ENCODE assay signal across 21 cellular contexts in the genomic region with DNA sequence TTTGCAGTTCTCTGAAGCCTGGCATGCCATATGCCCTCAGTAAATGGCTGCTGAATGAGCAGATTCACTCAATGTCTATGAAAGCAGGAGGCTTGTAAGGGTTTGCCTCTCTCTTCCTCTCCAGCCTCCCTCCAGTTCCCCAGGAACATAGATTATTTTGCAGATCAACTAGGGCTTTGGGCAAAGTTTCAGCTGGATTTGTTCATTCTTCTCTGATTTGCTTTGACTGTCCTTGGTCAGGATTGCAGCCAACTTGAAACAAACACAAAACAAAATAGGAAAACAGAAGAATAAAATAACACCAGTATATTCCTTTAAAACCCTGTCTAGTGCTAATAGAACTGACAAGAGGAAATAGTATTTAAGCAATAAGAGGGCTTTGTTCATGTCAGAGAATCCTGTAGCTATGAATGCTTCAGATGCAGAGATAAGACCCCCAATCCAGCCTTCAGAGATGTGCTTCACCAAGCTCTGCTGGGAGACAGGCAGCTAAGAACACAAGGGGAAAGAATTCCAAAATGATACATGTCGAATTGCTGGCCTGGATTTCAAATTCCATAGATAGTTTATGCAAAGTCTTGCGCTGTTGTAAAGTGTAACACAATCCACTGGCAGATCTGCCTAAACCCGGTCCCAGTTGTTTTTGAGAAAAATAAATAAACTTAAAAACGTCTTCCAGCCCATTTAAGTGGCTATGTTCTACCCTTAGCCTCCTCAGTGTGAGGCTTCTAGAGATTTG.
A peak's percentile ranks its signal among the peaks of the same experiment; 100 is the strongest.
DNase-seq lines count a peak whose midpoint lies in the region; ATAC-seq and TF ChIP-seq lines count a peak whose summit lies in the region.
"Had no signal": no experiment of that assay in that cellular context is flagged by ENCODE, and none has a peak within 500 bp of the region (broad histone marks: within the 10 kb centered on the region; RNA-seq: fewer than 3 reads in every experiment).

No MANE protein-coding gene starts in this region.

- no peaks in the 10 kb centered on the region for H3K9me3 ChIP-seq in osteoblast (ENCODE audit: low read depth, low read length)
- H3K9me3 ChIP-seq: body of pancreas, mucosa of descending colon, thoracic aorta had no signal

- DNase-seq in BJ (ENCODE audit: low read depth): peak; percentile 18
- peak; percentile 90 for DNase-seq in fibroblast of peridontal ligament (ENCODE audit: extremely low read depth)
- peak; percentile 41 for DNase-seq in osteoblast (ENCODE audit: insufficient read length, low spot score, missing footprints)
- DNase-seq in NCI-H446 (lab: John Stamatoyannopoulos, UW): no peak
- DNase-seq: activated CD8-positive, alpha-beta T cell treated with anti-CD3 and anti-CD28 coated beads for 36 hours; activated naive CD4-positive, alpha-beta T cell treated with Interleukin-2 at 50 U/mL for 16 hours; activated T-cell treated with anti-CD3 and anti-CD28 coated beads, Interleukin-2, amount 50 U/mL, for 1 hour; AML-193; body of pancreas; DND-41; mucosa of descending colon; NCI-H1105; NCI-H82; nucleus accumbens; OCI-M1; SHP77 treated with DMSO at 0.1 percent for 48 hours had no signal

- H3K27me3 ChIP-seq in BJ (ENCODE audit: control insufficient read depth, insufficient read depth, low read length) (no peaks in the 10 kb centered on the region), osteoblast (ENCODE audit: insufficient read depth, low read length) (no peaks in the 10 kb centered on the region)
- H3K27me3 ChIP-seq: body of pancreas had no signal

- no peak overlapping the region for H3K4me3 ChIP-seq in BJ (ENCODE audit: low read depth, low read length)
- H3K4me3 ChIP-seq in osteoblast (ENCODE audit: insufficient read depth, low read length): no peak overlapping the region
- H3K4me3 ChIP-seq: body of pancreas, mucosa of descending colon, thoracic aorta had no signal

- peaks cover 3% of the 10 kb centered on the region for H4K20me1 ChIP-seq in osteoblast (ENCODE audit: insufficient read depth, low read length)

- no peak for TF ChIP-seq CTCF in BJ (IDR thresholded peaks at IDR 0.05; ENCODE audit: insufficient read depth, low read depth, low read length)
- TF ChIP-seq CTCF in osteoblast (IDR thresholded peaks at IDR 0.05; ENCODE audit: extremely low read depth, low read depth, low read length): no peak

- peak overlapping the region; percentile 12 for H2AFZ ChIP-seq in osteoblast (ENCODE audit: low read length)

- no peaks in the 10 kb centered on the region for H3K79me2 ChIP-seq in osteoblast (ENCODE audit: insufficient read depth, low read length)

- H3K27ac ChIP-seq in osteoblast (ENCODE audit: low read depth, low read length): no peak overlapping the region
- H3K27ac ChIP-seq: body of pancreas, thoracic aorta had no signal

- H3K36me3 ChIP-seq in BJ (ENCODE audit: control insufficient read depth, insufficient read depth, low read length) (peaks cover 6% of the 10 kb centered on the region), osteoblast (ENCODE audit: insufficient read depth, low read length) (no peaks in the 10 kb centered on the region)
- H3K36me3 ChIP-seq: thoracic aorta had no signal

- CTCF ChIA-PET in BJ (lab: Yijun Ruan, JAX): interaction anchor here (0.7 to 1.5 kb wide), 2 partner anchors 8 to 247 kb away, joined by 3 read pairs; no protein-coding TSS in a partner anchor

- peak overlapping the region; percentile 10 for H3K4me2 ChIP-seq in osteoblast (ENCODE audit: insufficient read depth, low read length)

- ATAC-seq in SK-N-SH treated with all-trans-retinoic acid at 6 μM for 48 hours (peak; percentile 85), HG02678 (IDR thresholded peaks at IDR 0.05; ENCODE audit: unreplicated experiment) (no peak), GM19351 (IDR thresholded peaks at IDR 0.05; ENCODE audit: unreplicated experiment) (no peak), GM19328 (IDR thresholded peaks at IDR 0.05; ENCODE audit: unreplicated experiment) (no peak)
- ATAC-seq: activated CD8-positive, alpha-beta T cell treated with anti-CD3 and anti-CD28 coated beads for 36 hours; body of pancreas; mucosa of descending colon had no signal

- peaks cover 10% of the 10 kb centered on the region for H3K4me1 ChIP-seq in osteoblast (ENCODE audit: insufficient read depth, low read length)

- POLR2A ChIA-PET in BJ (lab: Charles Lee): no interaction called here

TF ChIP-seq in SK-N-SH treated with all-trans-retinoic acid at 6 μM for 48 hours, 23 proteins besides CTCF, POLR2A, EP300 and RAD21:
- TF ChIP-seq ZFP3 (CRISPR knock-in tag; IDR thresholded peaks at IDR 0.05) (no peak), ZNF70 (CRISPR knock-in tag; IDR thresholded peaks at IDR 0.05) (no peak), SNAI2 (CRISPR knock-in tag; IDR thresholded peaks at IDR 0.05) (no peak), BACH2 (CRISPR knock-in tag; IDR thresholded peaks at IDR 0.05; ENCODE audit: borderline replicate concordance) (no peak), ZC3H10 (CRISPR knock-in tag; IDR thresholded peaks at IDR 0.05) (no peak), TOX (CRISPR knock-in tag; IDR thresholded peaks at IDR 0.05; ENCODE audit: borderline replicate concordance) (no peak), PPARA (CRISPR knock-in tag; IDR thresholded peaks at IDR 0.05; ENCODE audit: borderline replicate concordance) (no peak), ZNF8 (CRISPR knock-in tag; IDR thresholded peaks at IDR 0.05) (no peak)
- TF ChIP-seq, protein P1, sequence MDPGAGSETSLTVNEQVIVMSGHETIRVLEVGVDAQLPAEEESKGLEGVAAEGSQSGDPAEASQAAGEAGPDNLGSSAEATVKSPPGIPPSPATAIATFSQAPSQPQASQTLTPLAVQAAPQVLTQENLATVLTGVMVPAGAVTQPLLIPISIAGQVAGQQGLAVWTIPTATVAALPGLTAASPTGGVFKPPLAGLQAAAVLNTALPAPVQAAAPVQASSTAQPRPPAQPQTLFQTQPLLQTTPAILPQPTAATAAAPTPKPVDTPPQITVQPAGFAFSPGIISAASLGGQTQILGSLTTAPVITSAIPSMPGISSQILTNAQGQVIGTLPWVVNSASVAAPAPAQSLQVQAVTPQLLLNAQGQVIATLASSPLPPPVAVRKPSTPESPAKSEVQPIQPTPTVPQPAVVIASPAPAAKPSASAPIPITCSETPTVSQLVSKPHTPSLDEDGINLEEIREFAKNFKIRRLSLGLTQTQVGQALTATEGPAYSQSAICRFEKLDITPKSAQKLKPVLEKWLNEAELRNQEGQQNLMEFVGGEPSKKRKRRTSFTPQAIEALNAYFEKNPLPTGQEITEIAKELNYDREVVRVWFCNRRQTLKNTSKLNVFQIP (CRISPR knock-in tag; IDR thresholded peaks at IDR 0.05; ENCODE audit: borderline replicate concordance, low read depth): no peak
- TF ChIP-seq, protein P2, sequence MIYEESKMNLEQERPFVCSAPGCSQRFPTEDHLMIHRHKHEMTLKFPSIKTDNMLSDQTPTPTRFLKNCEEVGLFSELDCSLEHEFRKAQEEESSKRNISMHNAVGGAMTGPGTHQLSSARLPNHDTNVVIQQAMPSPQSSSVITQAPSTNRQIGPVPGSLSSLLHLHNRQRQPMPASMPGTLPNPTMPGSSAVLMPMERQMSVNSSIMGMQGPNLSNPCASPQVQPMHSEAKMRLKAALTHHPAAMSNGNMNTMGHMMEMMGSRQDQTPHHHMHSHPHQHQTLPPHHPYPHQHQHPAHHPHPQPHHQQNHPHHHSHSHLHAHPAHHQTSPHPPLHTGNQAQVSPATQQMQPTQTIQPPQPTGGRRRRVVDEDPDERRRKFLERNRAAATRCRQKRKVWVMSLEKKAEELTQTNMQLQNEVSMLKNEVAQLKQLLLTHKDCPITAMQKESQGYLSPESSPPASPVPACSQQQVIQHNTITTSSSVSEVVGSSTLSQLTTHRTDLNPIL (CRISPR knock-in tag; IDR thresholded peaks at IDR 0.05; ENCODE audit: low read depth): no peak
- TF ChIP-seq, protein P3, sequence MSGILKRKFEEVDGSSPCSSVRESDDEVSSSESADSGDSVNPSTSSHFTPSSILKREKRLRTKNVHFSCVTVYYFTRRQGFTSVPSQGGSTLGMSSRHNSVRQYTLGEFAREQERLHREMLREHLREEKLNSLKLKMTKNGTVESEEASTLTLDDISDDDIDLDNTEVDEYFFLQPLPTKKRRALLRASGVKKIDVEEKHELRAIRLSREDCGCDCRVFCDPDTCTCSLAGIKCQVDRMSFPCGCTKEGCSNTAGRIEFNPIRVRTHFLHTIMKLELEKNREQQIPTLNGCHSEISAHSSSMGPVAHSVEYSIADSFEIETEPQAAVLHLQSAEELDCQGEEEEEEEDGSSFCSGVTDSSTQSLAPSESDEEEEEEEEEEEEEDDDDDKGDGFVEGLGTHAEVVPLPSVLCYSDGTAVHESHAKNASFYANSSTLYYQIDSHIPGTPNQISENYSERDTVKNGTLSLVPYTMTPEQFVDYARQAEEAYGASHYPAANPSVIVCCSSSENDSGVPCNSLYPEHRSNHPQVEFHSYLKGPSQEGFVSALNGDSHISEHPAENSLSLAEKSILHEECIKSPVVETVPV (CRISPR knock-in tag; IDR thresholded peaks at IDR 0.05): no peak
- TF ChIP-seq, protein P4, sequence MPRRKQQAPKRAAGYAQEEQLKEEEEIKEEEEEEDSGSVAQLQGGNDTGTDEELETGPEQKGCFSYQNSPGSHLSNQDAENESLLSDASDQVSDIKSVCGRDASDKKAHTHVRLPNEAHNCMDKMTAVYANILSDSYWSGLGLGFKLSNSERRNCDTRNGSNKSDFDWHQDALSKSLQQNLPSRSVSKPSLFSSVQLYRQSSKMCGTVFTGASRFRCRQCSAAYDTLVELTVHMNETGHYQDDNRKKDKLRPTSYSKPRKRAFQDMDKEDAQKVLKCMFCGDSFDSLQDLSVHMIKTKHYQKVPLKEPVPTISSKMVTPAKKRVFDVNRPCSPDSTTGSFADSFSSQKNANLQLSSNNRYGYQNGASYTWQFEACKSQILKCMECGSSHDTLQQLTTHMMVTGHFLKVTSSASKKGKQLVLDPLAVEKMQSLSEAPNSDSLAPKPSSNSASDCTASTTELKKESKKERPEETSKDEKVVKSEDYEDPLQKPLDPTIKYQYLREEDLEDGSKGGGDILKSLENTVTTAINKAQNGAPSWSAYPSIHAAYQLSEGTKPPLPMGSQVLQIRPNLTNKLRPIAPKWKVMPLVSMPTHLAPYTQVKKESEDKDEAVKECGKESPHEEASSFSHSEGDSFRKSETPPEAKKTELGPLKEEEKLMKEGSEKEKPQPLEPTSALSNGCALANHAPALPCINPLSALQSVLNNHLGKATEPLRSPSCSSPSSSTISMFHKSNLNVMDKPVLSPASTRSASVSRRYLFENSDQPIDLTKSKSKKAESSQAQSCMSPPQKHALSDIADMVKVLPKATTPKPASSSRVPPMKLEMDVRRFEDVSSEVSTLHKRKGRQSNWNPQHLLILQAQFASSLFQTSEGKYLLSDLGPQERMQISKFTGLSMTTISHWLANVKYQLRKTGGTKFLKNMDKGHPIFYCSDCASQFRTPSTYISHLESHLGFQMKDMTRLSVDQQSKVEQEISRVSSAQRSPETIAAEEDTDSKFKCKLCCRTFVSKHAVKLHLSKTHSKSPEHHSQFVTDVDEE (CRISPR knock-in tag; IDR thresholded peaks at IDR 0.05): no peak

Comparison
In these comparisons a context has a peak if more than half of its experiments do, and no peak if none do; other contexts are left out.
1. DNase-seq: peak in BJ (single experiment), fibroblast of peridontal ligament (single experiment) and osteoblast (single experiment); none in NCI-H446 (0 of 2).